In the genomic region with DNA sequence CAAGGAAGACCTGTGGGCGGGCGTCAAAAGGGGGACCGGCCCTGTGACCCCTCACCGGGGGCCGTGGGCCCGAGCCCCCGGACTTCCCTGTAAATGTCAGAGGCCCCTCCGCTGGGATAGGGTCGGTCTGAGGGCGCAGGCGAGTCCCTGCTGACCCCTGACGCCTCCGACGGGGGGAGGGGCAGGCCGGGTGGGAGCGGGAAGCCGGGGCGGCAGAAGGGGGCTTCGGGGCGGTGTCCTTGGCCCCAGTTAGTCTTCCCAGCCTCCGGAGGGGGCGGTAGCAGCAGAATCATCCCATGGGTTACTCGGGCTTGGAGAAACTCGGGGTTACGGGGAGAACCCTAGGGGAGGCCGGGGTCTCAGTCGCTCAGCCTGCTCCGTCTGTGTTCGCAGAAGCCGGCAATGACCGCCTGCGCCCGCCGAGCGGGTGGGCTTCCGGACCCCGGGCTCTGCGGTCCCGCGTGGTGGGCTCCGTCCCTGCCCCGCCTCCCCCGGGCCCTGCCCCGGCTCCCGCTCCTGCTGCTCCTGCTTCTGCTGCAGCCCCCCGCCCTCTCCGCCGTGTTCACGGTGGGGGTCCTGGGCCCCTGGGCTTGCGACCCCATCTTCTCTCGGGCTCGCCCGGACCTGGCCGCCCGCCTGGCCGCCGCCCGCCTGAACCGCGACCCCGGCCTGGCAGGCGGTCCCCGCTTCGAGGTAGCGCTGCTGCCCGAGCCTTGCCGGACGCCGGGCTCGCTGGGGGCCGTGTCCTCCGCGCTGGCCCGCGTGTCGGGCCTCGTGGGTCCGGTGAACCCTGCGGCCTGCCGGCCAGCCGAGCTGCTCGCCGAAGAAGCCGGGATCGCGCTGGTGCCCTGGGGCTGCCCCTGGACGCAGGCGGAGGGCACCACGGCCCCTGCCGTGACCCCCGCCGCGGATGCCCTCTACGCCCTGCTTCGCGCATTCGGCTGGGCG, we compare ENCODE assay signal across 14 cellular contexts. TPM values are rescaled to one million over a fixed set of nuclear protein-coding genes. Genes with fewer than 3 reads are reported as not detected.
A peak's percentile ranks its signal among the peaks of the same experiment; 100 is the strongest.
DNase-seq lines count a peak whose midpoint lies in the region; ATAC-seq, FAIRE-seq and TF ChIP-seq lines count a peak whose summit lies in the region.
"Had no signal": no experiment of that assay in that cellular context is flagged by ENCODE, and none has a peak within 500 bp of the region (broad histone marks: within the 10 kb centered on the region; RNA-seq: fewer than 3 reads in every experiment).

No MANE protein-coding gene starts in this region.

- H3K4me3 Mint-ChIP-seq in MCF 10A (ENCODE audit: unreplicated experiment), result no peak overlapping the region
- H3K4me3 Mint-ChIP-seq in CD4-positive, alpha-beta memory T cell, result no peak overlapping the region

- CTCF ChIA-PET in MCF 10A (lab: Yijun Ruan, JAX) (interaction anchor here (1.4 to 2.6 kb wide), 3 partner anchors 13 to 38 kb away, joined by 3 to 11 read pairs (median 10); no protein-coding TSS in a partner anchor), endothelial cell of umbilical vein (lab: Charles Lee) (interaction anchor here (0.9 to 2.5 kb wide), 7 partner anchors 10 to 259 kb away, joined by 3 to 33 read pairs (median 10); no protein-coding TSS in a partner anchor)
- CTCF ChIA-PET in CD4-positive, alpha-beta memory T cell (lab: Charles Lee; ENCODE audit: partially characterized antibody), result interaction anchor here (1.5 to 1.9 kb wide), 2 partner anchors 13 to 116 kb away, joined by 3 to 14 read pairs; no protein-coding TSS in a partner anchor

- DNase-seq in breast epithelium (ENCODE audit: low spot score in 2 of 2), result peak in 1 of 2 donors; percentile 51
- no peak for DNase-seq in MCF 10A (ENCODE audit: unreplicated experiment)
- peak; percentile 7 for DNase-seq in endothelial cell of umbilical vein (ENCODE audit: low read depth, low spot score)
- peak; percentile 73 for DNase-seq in mesenteric fat pad (ENCODE audit: low spot score)
- no peak for DNase-seq in thoracic aorta (ENCODE audit: low spot score)
- no peak for DNase-seq in NCI-H774 (lab: John Stamatoyannopoulos, UW)
- DNase-seq in KBM-7, result no peak
- no peak for DNase-seq in CD4-positive, alpha-beta memory T cell
- DNase-seq: activated T-cell treated with anti-CD3 and anti-CD28 coated beads, Interleukin-2, amount 50 U/mL, for 48 hours; left colon; NCI-H1436 treated with DMSO at 0.1 percent for 48 hours had no signal

- H3K4me1 ChIP-seq in breast epithelium (peaks cover 0 to 5% of the 10 kb centered on the region in 2 donors), endothelial cell of umbilical vein (ENCODE audit: control insufficient read depth, extremely low read depth, insufficient read depth, low read length) (no peaks in the 10 kb centered on the region), thoracic aorta (ENCODE audit: control insufficient read depth in 1 of 2, low read depth in 2 of 2) (peaks cover 8 to 17% of the 10 kb centered on the region in 2 donors)
- H3K4me1 ChIP-seq in CD4-positive, alpha-beta memory T cell (ENCODE audit: insufficient read depth, low read length), result peaks cover 12% of the 10 kb centered on the region

- dilution Hi-C loops in endothelial cell of umbilical vein (cut with MboI; ENCODE audit: extremely low pct_ligation_motif_present, low sequenced_read_pairs), result no loop called here

- H2AFZ ChIP-seq in endothelial cell of umbilical vein (ENCODE audit: low read depth, low read length), result no peak overlapping the region

- in situ Hi-C loops in KBM-7 (cut with MboI; ENCODE audit: low pct_unique_long_range_greater_than_20kb, low sequenced_read_pairs), result no loop called here

- peak overlapping the region in 2 of 3 donors; percentile 44 to 61 for H3K4me3 ChIP-seq in breast epithelium
- no peak overlapping the region for H3K4me3 ChIP-seq in endothelial cell of umbilical vein (replicated peaks in 1 of 3; ENCODE audit: insufficient read depth in 1 of 3, low read depth in 1 of 3, low read length in 3 of 3)
- H3K4me3 ChIP-seq in thoracic aorta, result peak overlapping the region; percentile 53
- H3K4me3 ChIP-seq in CD4-positive, alpha-beta memory T cell (ENCODE audit: low read length in 2 of 2), result no peak overlapping the region

- H3K27ac ChIP-seq in breast epithelium, result no peak overlapping the region
- no peak overlapping the region for H3K27ac ChIP-seq in endothelial cell of umbilical vein (ENCODE audit: insufficient read depth, low read depth, low read length)
- H3K27ac ChIP-seq in thoracic aorta, result no peak overlapping the region
- H3K27ac ChIP-seq in CD4-positive, alpha-beta memory T cell (ENCODE audit: low read depth, low read length), result no peak overlapping the region
- H3K27ac ChIP-seq: skin epidermis had no signal

- no peak for ATAC-seq in thoracic aorta (ENCODE audit: insufficient number of reproducible peaks, low FRiP score, low read depth)
- ATAC-seq: left colon had no signal

- H4K20me1 ChIP-seq in endothelial cell of umbilical vein (replicated peaks; ENCODE audit: control insufficient read depth, extremely low read depth, insufficient read depth, low read length), result no peaks in the 10 kb centered on the region

- no peak overlapping the region for H3K4me2 ChIP-seq in endothelial cell of umbilical vein (ENCODE audit: insufficient read depth, low read length)

- peaks cover 6% of the 10 kb centered on the region for H3K36me3 Mint-ChIP-seq in MCF 10A (ENCODE audit: insufficient read depth, unreplicated experiment)
- H3K36me3 Mint-ChIP-seq in CD4-positive, alpha-beta memory T cell, result no peaks in the 10 kb centered on the region

- no peak for TF ChIP-seq POLR2A in breast epithelium (IDR thresholded peaks at IDR 0.05)
- TF ChIP-seq POLR2A in endothelial cell of umbilical vein (IDR thresholded peaks at IDR 0.05; ENCODE audit: low read depth, low read length), result no peak

- TF ChIP-seq CTCF in breast epithelium (IDR thresholded peaks at IDR 0.05), result no peak
- TF ChIP-seq CTCF in MCF 10A (IDR thresholded peaks at IDR 0.05; ENCODE audit: unreplicated experiment), result no peak
- no peak for TF ChIP-seq CTCF in endothelial cell of umbilical vein (IDR thresholded peaks at IDR 0.05; ENCODE audit: extremely low read depth in 1 of 2, insufficient read depth in 1 of 2, low read depth in 1 of 2, low read length in 2 of 2)
- TF ChIP-seq CTCF in thoracic aorta (IDR thresholded peaks at IDR 0.05), result no peak

- no peaks in the 10 kb centered on the region for H3K36me3 ChIP-seq in breast epithelium
- no peaks in the 10 kb centered on the region for H3K36me3 ChIP-seq in endothelial cell of umbilical vein (ENCODE audit: control insufficient read depth in 2 of 2, extremely low read depth in 1 of 2, insufficient read depth in 2 of 2, low read length in 2 of 2)
- no peaks in the 10 kb centered on the region for H3K36me3 ChIP-seq in thoracic aorta
- H3K36me3 ChIP-seq in CD4-positive, alpha-beta memory T cell (ENCODE audit: insufficient read depth, low read length), result no peaks in the 10 kb centered on the region

- H3K4me1 Mint-ChIP-seq in MCF 10A (ENCODE audit: insufficient read depth, unreplicated experiment), result peaks cover 16% of the 10 kb centered on the region
- H3K4me1 Mint-ChIP-seq in CD4-positive, alpha-beta memory T cell, result peaks cover 6 to 9% (median 7%) of the 10 kb centered on the region in 4 donors

- H3K27me3 Mint-ChIP-seq in MCF 10A (ENCODE audit: insufficient read depth, unreplicated experiment), result peaks cover 13% of the 10 kb centered on the region
- H3K27me3 Mint-ChIP-seq in CD4-positive, alpha-beta memory T cell, result peaks cover 38% of the 10 kb centered on the region in 2 donors

- POLR2A ChIA-PET in MCF 10A (lab: Yijun Ruan, JAX), result interaction anchor here (1.2 kb wide), 1 partner anchor 24 kb away, joined by 3 read pairs; no protein-coding TSS in a partner anchor
- POLR2A ChIA-PET in endothelial cell of umbilical vein (lab: Charles Lee), result no interaction called here
- POLR2A ChIA-PET in CD4-positive, alpha-beta memory T cell (lab: Charles Lee; ENCODE audit: partially characterized antibody), result interaction anchor here (1.2 kb wide), 1 partner anchor 87 kb away, joined by 4 read pairs; the partner anchor contains the start of gene RNF227

- H3K9ac ChIP-seq in endothelial cell of umbilical vein (replicated peaks; ENCODE audit: extremely low read depth, insufficient read depth, low read length), result no peak overlapping the region

- H3K9me1 ChIP-seq in endothelial cell of umbilical vein (replicated peaks; ENCODE audit: control insufficient read depth, extremely low read depth, insufficient read depth, low read length), result no peaks in the 10 kb centered on the region

- no peaks in the 10 kb centered on the region for H3K9me3 Mint-ChIP-seq in MCF 10A (ENCODE audit: unreplicated experiment)
- peaks cover 0 to 1% (median 0%) of the 10 kb centered on the region in 8 donors for H3K9me3 Mint-ChIP-seq in CD4-positive, alpha-beta memory T cell
- H3K9me3 Mint-ChIP-seq: T-helper 2 cell treated with Interferon-gamma antibody and Interleukin-4, amounts not matched to agents 5 μg/mL and 100 μg/mL, for 36 hours had no signal

- no peak for FAIRE-seq in endothelial cell of umbilical vein (lab: Jason Lieb, UNC)

- no peaks in the 10 kb centered on the region for H3K79me2 ChIP-seq in endothelial cell of umbilical vein (ENCODE audit: control insufficient read depth, insufficient read depth, low read length)

- intact Hi-C loops in breast epithelium (cut with DNase I; ENCODE audit: low total_unique reads), result no loop called here
- intact Hi-C loops in MCF 10A (cut with micrococcal nuclease), result no loop called here
- intact Hi-C loops in endothelial cell of umbilical vein (cut with micrococcal nuclease), result loop anchor here (5.0 kb wide), 1 partner anchor 399 kb away; no protein-coding TSS in a partner anchor
- intact Hi-C loops in CD4-positive, alpha-beta memory T cell (cut with micrococcal nuclease), result no loop called here

- no TSS peak for BruUV-seq in MCF 10A (replicated peaks; lab: Mats Ljungman, UMichigan)
- BruUV-seq in endothelial cell of umbilical vein (replicated peaks; lab: Mats Ljungman, UMichigan), result no TSS peak

- H3K27me3 ChIP-seq in breast epithelium (peaks cover 5 to 27% of the 10 kb centered on the region in 2 donors), endothelial cell of umbilical vein (ENCODE audit: control insufficient read depth in 2 of 2, insufficient read depth in 2 of 2, low read length in 2 of 2) (peaks cover 52 to 57% of the 10 kb centered on the region in 2 experiments), thoracic aorta (replicated peaks; ENCODE audit: insufficient read depth) (peaks cover 6% of the 10 kb centered on the region)
- H3K27me3 ChIP-seq in CD4-positive, alpha-beta memory T cell (ENCODE audit: insufficient read depth, low read length), result peaks cover 11% of the 10 kb centered on the region

- no peak overlapping the region for H3K27ac Mint-ChIP-seq in MCF 10A (ENCODE audit: low read depth, unreplicated experiment)
- no peak overlapping the region for H3K27ac Mint-ChIP-seq in CD4-positive, alpha-beta memory T cell
- H3K27ac Mint-ChIP-seq: T-helper 2 cell treated with Interferon-gamma antibody and Interleukin-4, amounts not matched to agents 5 μg/mL and 100 μg/mL, for 36 hours had no signal

- H3K9me3 ChIP-seq in breast epithelium (no peaks in the 10 kb centered on the region), endothelial cell of umbilical vein (replicated peaks; ENCODE audit: control insufficient read depth, insufficient read depth, low read length) (no peaks in the 10 kb centered on the region), thoracic aorta (no peaks in the 10 kb centered on the region)
- no peaks in the 10 kb centered on the region for H3K9me3 ChIP-seq in CD4-positive, alpha-beta memory T cell (ENCODE audit: control insufficient read depth in 1 of 2, low read length in 2 of 2)

RNA-seq across cellular contexts. Expression of gene GUCY2D, which starts 0.5 kb away (rescaled TPM):
- total RNA-seq in breast epithelium (under 1 TPM in 1 of 3 donors, not detected in 2; 0.15 TPM), MCF 10A (2022) (not detected in 2 replicates), endothelial cell of umbilical vein (not detected in 2 replicates), mesenteric fat pad (not detected), thoracic aorta (not detected)
- not detected in 2 replicates for polyA plus RNA-seq in endothelial cell of umbilical vein
- polyA plus RNA-seq in endothelial cell of umbilical vein (2011; cell fraction: cytosol; rRNA removed), result not detected in 2 replicates
- polyA plus RNA-seq in endothelial cell of umbilical vein (2011; cell fraction: nucleus; rRNA removed), result not detected in 2 replicates
- not detected in 2 replicates for polyA plus RNA-seq in endothelial cell of umbilical vein (2012)
- not detected in 2 replicates for polyA minus RNA-seq in endothelial cell of umbilical vein
- polyA minus RNA-seq in endothelial cell of umbilical vein (2011; cell fraction: cytosol; rRNA and poly(A)+ RNA removed), result not detected
- polyA minus RNA-seq in endothelial cell of umbilical vein (2011; cell fraction: nucleus; rRNA and poly(A)+ RNA removed), result not detected in 2 replicates
- total RNA-seq in CD4-positive, alpha-beta memory T cell, result not detected
- polyA plus RNA-seq in CD4-positive, alpha-beta memory T cell, result under 1 TPM; 0.18 TPM
- total RNA-seq: left colon had no signal

RNA-seq across cellular contexts. Expression of gene ALOX15B, which starts 35.9 kb away (rescaled TPM):
- total RNA-seq in breast epithelium (10 to 100 TPM in 2 of 3 donors, 1 to 10 TPM in 1; 3.3 to 38.3 (median 12.3) TPM), MCF 10A (2022) (18.5 and 27.6 TPM in 2 replicates), endothelial cell of umbilical vein (not detected in 2 replicates), mesenteric fat pad (2.9 TPM), thoracic aorta (1 to 10 TPM in 1 of 2 donors, under 1 TPM in 1; 0.85 to 8.3 TPM)
- polyA plus RNA-seq in endothelial cell of umbilical vein, result not detected in 2 replicates
- polyA plus RNA-seq in endothelial cell of umbilical vein (2011; cell fraction: cytosol; rRNA removed), result not detected in 2 replicates
- not detected in 2 replicates for polyA plus RNA-seq in endothelial cell of umbilical vein (2011; cell fraction: nucleus; rRNA removed)
- not detected in 2 replicates for polyA plus RNA-seq in endothelial cell of umbilical vein (2012)
- not detected in 2 replicates for polyA minus RNA-seq in endothelial cell of umbilical vein
- not detected for polyA minus RNA-seq in endothelial cell of umbilical vein (2011; cell fraction: cytosol; rRNA and poly(A)+ RNA removed)
- not detected in 2 replicates for polyA minus RNA-seq in endothelial cell of umbilical vein (2011; cell fraction: nucleus; rRNA and poly(A)+ RNA removed)
- under 1 TPM in 1 of 2 experiments, not detected in 1; 0.15 TPM for total RNA-seq in CD4-positive, alpha-beta memory T cell
- not detected for polyA plus RNA-seq in CD4-positive, alpha-beta memory T cell
- total RNA-seq: HT-29 had no signal

Comparison
In these comparisons a context has a peak if more than half of its experiments do, and no peak if none do; other contexts are left out.
1. DNase-seq: peak in endothelial cell of umbilical vein (single experiment) and mesenteric fat pad (single experiment); none in MCF 10A (single experiment), thoracic aorta (single experiment), NCI-H774 (single experiment), KBM-7 (single experiment) and CD4-positive, alpha-beta memory T cell (0 of 5).
2. H3K4me3 ChIP-seq: peak in breast epithelium (2 of 3) and thoracic aorta (single experiment); none in endothelial cell of umbilical vein (0 of 3) and CD4-positive, alpha-beta memory T cell (0 of 2).